1 cellular context compared by ENCODE assay signal in genomic region chr18:64202229-64202835, GRCh38.
TF ChIP-seq lines count a peak whose summit lies in the region.

No MANE protein-coding gene starts in this region.

TF ChIP-seq in WTC11, 78 proteins besides CTCF, POLR2A, EP300 and RAD21 (continued from another document):
- TF ChIP-seq, protein P1, sequence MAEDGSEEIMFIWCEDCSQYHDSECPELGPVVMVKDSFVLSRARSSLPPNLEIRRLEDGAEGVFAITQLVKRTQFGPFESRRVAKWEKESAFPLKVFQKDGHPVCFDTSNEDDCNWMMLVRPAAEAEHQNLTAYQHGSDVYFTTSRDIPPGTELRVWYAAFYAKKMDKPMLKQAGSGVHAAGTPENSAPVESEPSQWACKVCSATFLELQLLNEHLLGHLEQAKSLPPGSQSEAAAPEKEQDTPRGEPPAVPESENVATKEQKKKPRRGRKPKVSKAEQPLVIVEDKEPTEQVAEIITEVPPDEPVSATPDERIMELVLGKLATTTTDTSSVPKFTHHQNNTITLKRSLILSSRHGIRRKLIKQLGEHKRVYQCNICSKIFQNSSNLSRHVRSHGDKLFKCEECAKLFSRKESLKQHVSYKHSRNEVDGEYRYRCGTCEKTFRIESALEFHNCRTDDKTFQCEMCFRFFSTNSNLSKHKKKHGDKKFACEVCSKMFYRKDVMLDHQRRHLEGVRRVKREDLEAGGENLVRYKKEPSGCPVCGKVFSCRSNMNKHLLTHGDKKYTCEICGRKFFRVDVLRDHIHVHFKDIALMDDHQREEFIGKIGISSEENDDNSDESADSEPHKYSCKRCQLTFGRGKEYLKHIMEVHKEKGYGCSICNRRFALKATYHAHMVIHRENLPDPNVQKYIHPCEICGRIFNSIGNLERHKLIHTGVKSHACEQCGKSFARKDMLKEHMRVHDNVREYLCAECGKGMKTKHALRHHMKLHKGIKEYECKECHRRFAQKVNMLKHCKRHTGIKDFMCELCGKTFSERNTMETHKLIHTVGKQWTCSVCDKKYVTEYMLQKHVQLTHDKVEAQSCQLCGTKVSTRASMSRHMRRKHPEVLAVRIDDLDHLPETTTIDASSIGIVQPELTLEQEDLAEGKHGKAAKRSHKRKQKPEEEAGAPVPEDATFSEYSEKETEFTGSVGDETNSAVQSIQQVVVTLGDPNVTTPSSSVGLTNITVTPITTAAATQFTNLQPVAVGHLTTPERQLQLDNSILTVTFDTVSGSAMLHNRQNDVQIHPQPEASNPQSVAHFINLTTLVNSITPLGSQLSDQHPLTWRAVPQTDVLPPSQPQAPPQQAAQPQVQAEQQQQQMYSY (CRISPR knock-in tag; IDR thresholded peaks at IDR 0.05), result no peak
- TF ChIP-seq FOXP4 (CRISPR knock-in tag; IDR thresholded peaks at IDR 0.05), result no peak
